25 cellular contexts compared by ENCODE assay signal in genomic region chr5:131081371-131081770, GRCh38.
DNase-seq lines count a peak whose midpoint lies in the region; ATAC-seq and TF ChIP-seq lines count a peak whose summit lies in the region.
"Had no signal": no experiment of that assay in that cellular context is flagged by ENCODE, and none has a peak within 500 bp of the region (broad histone marks: within the 10 kb centered on the region; RNA-seq: fewer than 3 reads in every experiment).

No MANE protein-coding gene starts in this region.

- in situ Hi-C loops in IMR-90 (cut with MboI; ENCODE audit: low sequenced_read_pairs) = no loop called here

- H3K56ac ChIP-seq in IMR-90 (ENCODE audit: extremely low read depth, insufficient read depth, low read length) = no peak overlapping the region

- H3K18ac ChIP-seq in IMR-90 (ENCODE audit: low read depth, low read length) (no peak overlapping the region), mesenchymal stem cell (ENCODE audit: low read depth in 1 of 2, low read length in 2 of 2) (no peak overlapping the region)

- BruUV-seq in IMR-90 (replicated peaks; lab: Mats Ljungman, UMichigan) = no TSS peak

- H3K4me3 ChIP-seq in AG09309 (ENCODE audit: control insufficient read depth, low read depth, low read length) = no peak overlapping the region
- no peak overlapping the region for H3K4me3 ChIP-seq in IMR-90 (ENCODE audit: insufficient read depth, low read depth, low read length)
- H3K4me3 ChIP-seq in epithelial cell of esophagus (ENCODE audit: low read length) = no peak overlapping the region
- H3K4me3 ChIP-seq in mesenchymal stem cell (ENCODE audit: insufficient read depth in 1 of 2, low read depth in 1 of 2, low read length in 2 of 2) = no peak overlapping the region
- H3K4me3 ChIP-seq: skin epidermis, suprapubic skin had no signal

- H3K23ac ChIP-seq in IMR-90 (ENCODE audit: low read depth, low read length) = no peak overlapping the region
- H3K23ac ChIP-seq in mesenchymal stem cell (ENCODE audit: low read length in 2 of 2) = no peak overlapping the region

- no peak overlapping the region for H2AFZ ChIP-seq in IMR-90 (replicated peaks; ENCODE audit: low read length, poor library complexity)
- no peak overlapping the region for H2AFZ ChIP-seq in mesenchymal stem cell (ENCODE audit: low read depth, low read length)

- WGBS in IMR-90 (ENCODE audit: extremely low coverage in 2 of 2, insufficient read length in 1 of 2), 2 experiments = 75% methylated on average over 1 of the region's 3 CpGs; no CpG with 5 or more reads in 1 of the 2 experiments
- WGBS in mesenchymal stem cell = 98% methylated on average over 2 of the region's 3 CpGs

- no peaks in the 10 kb centered on the region for H4K20me1 ChIP-seq in IMR-90 (ENCODE audit: insufficient read depth, low read length)

- no peak overlapping the region for H2BK12ac ChIP-seq in mesenchymal stem cell (ENCODE audit: low read length in 2 of 2)

- H2BK15ac ChIP-seq in IMR-90 (ENCODE audit: low read depth, low read length) = no peak overlapping the region
- H2BK15ac ChIP-seq in mesenchymal stem cell (ENCODE audit: low read depth, poor library complexity, severe bottlenecking) = no peak overlapping the region

- H2AK5ac ChIP-seq in IMR-90 (ENCODE audit: low read depth, low read length) (no peak overlapping the region), mesenchymal stem cell (ENCODE audit: low read length, severe bottlenecking) (no peak overlapping the region)

- CTCF ChIA-PET in IMR-90 (lab: Yijun Ruan, JAX) = no interaction called here

- TF ChIP-seq CTCF in AG09309 (IDR thresholded peaks at IDR 0.05; ENCODE audit: control insufficient read depth, insufficient read depth, low read depth, low read length, missing control alignments) = no peak
- TF ChIP-seq CTCF in IMR-90 (conservative IDR thresholded peaks at IDR 0.05; ENCODE audit: low read depth, low read length) = no peak
- TF ChIP-seq CTCF in epithelial cell of esophagus (IDR thresholded peaks at IDR 0.05; ENCODE audit: insufficient read depth, low read depth, low read length, missing control alignments) = no peak

- no peaks in the 10 kb centered on the region for H3K9me1 ChIP-seq in IMR-90 (ENCODE audit: insufficient read depth, low read length)

- H4K91ac ChIP-seq in IMR-90 (ENCODE audit: insufficient read depth, low read depth, low read length) (no peak overlapping the region), mesenchymal stem cell (ENCODE audit: low read length) (no peak overlapping the region)

- intact Hi-C loops in IMR-90 (cut with micrococcal nuclease) = no loop called here

- DNase-seq in AG09309 (ENCODE audit: low read depth) (peak; percentile 67), IMR-90 (peak; percentile 0), epithelial cell of esophagus (ENCODE audit: low read depth) (peak; percentile 6), mesenchymal stem cell (peak; percentile 33), LoVo (ENCODE audit: low spot score) (no peak), NCI-H2107 treated with DMSO at 0.1 percent for 48 hours (lab: John Stamatoyannopoulos, UW; ENCODE audit: unreplicated experiment) (no peak), HuH-7.5 (ENCODE audit: low spot score) (no peak)
- DNase-seq: activated B cell treated with CpG ODN at 0.5 μM for 24 hours; activated CD4-positive, alpha-beta T cell treated with anti-CD3 and anti-CD28 coated beads, Interleukin-2, amount 10 ng/mL, durations not matched to agents 7 days and 5 days; activated effector memory CD4-positive, alpha-beta T cell treated with anti-CD3 and anti-CD28 coated beads, Interleukin-2, amount 50 U/mL, for 16 hours; activated T-cell treated with anti-CD3 and anti-CD28 coated beads, Interleukin-2, amount 50 U/mL, for 1 hour; aorta; CD8-positive, alpha-beta memory T cell; dermis blood vessel endothelial cell; EL; endodermal cell; NCI-H1930; NCI-H524 treated with DMSO at 0.1 percent for 48 hours; nephron progenitor cell; stimulated activated naive CD4-positive, alpha-beta T cell; T-helper 1 cell had no signal

- no peak overlapping the region for H3K4ac ChIP-seq in IMR-90 (ENCODE audit: low read depth, low read length)
- H3K4ac ChIP-seq in mesenchymal stem cell (ENCODE audit: low read depth in 1 of 2, low read length in 2 of 2) = no peak overlapping the region

- H3K4me1 ChIP-seq in IMR-90 (ENCODE audit: control insufficient read depth, insufficient read depth, low read length) (no peaks in the 10 kb centered on the region), mesenchymal stem cell (ENCODE audit: control insufficient read depth, insufficient read depth, low read depth, low read length) (no peaks in the 10 kb centered on the region)
- H3K4me1 ChIP-seq: suprapubic skin had no signal

- H3K27ac ChIP-seq in IMR-90 (ENCODE audit: insufficient read depth, low read length) = no peak overlapping the region
- H3K27ac ChIP-seq in mesenchymal stem cell (ENCODE audit: low read length, poor library complexity, severe bottlenecking) = no peak overlapping the region

- H3K36me3 ChIP-seq in IMR-90 (ENCODE audit: control insufficient read depth, insufficient read depth, low read length) = no peaks in the 10 kb centered on the region
- no peaks in the 10 kb centered on the region for H3K36me3 ChIP-seq in mesenchymal stem cell (ENCODE audit: control insufficient read depth in 1 of 2, insufficient read depth in 2 of 2, low read depth in 1 of 2, low read length in 2 of 2)
- H3K36me3 ChIP-seq: suprapubic skin had no signal

- no peak overlapping the region for H3K4me2 ChIP-seq in IMR-90 (ENCODE audit: low read depth, low read length)
- no peak overlapping the region for H3K4me2 ChIP-seq in mesenchymal stem cell (ENCODE audit: low read length, poor library complexity, severe bottlenecking)

- no peak overlapping the region for H4K5ac ChIP-seq in IMR-90 (ENCODE audit: low read depth, low read length)

- ATAC-seq in IMR-90 (ENCODE audit: low read depth) (no peak), GM21447 (IDR thresholded peaks at IDR 0.05; ENCODE audit: unreplicated experiment) (no peak)
- ATAC-seq: esophagus mucosa had no signal

- H2BK5ac ChIP-seq in IMR-90 (ENCODE audit: low read depth, low read length, poor library complexity, severe bottlenecking) (no peak overlapping the region), mesenchymal stem cell (ENCODE audit: low read depth, low read length, poor library complexity, severe bottlenecking) (no peak overlapping the region)

- H4K8ac ChIP-seq in IMR-90 (ENCODE audit: low read depth in 2 of 2, low read length in 2 of 2) (no peak overlapping the region), mesenchymal stem cell (ENCODE audit: low read length) (no peak overlapping the region)

- H2BK20ac ChIP-seq in IMR-90 (ENCODE audit: low read depth, low read length) = no peak overlapping the region

- dilution Hi-C loops in IMR-90 (cut with HindIII; ENCODE audit: low sequenced_read_pairs, unreplicated experiment) = no loop called here

- H2BK120ac ChIP-seq in IMR-90 (ENCODE audit: low read depth, low read length) = no peak overlapping the region
- H2BK120ac ChIP-seq in mesenchymal stem cell (ENCODE audit: low read depth, low read length) = no peak overlapping the region

- no peak overlapping the region for H3K14ac ChIP-seq in IMR-90 (replicated peaks; ENCODE audit: low read depth, low read length)
- H3K14ac ChIP-seq in mesenchymal stem cell (ENCODE audit: low read length in 2 of 2) = no peak overlapping the region

- POLR2A ChIA-PET in IMR-90 (lab: Charles Lee; ENCODE audit: unreplicated experiment) = no interaction called here

- no peaks in the 10 kb centered on the region for H3K27me3 ChIP-seq in IMR-90 (ENCODE audit: control insufficient read depth, insufficient read depth, low read length)
- H3K27me3 ChIP-seq in mesenchymal stem cell (ENCODE audit: control insufficient read depth in 1 of 2, insufficient read depth in 1 of 2, low read length in 2 of 2) = peaks cover 0 to 5% of the 10 kb centered on the region in 2 experiments
- H3K27me3 ChIP-seq: suprapubic skin had no signal

- no peaks in the 10 kb centered on the region for H3K9me3 ChIP-seq in IMR-90 (ENCODE audit: control insufficient read depth, insufficient read depth, low read length)
- H3K9me3 ChIP-seq in mesenchymal stem cell (ENCODE audit: control insufficient read depth, low read length) = no peaks in the 10 kb centered on the region
- H3K9me3 ChIP-seq: suprapubic skin had no signal

- H3K79me1 ChIP-seq in IMR-90 (ENCODE audit: low read depth in 1 of 2, low read length in 2 of 2) (no peaks in the 10 kb centered on the region), mesenchymal stem cell (replicated peaks; ENCODE audit: low read length, poor library complexity, severe bottlenecking) (no peaks in the 10 kb centered on the region)

- TF ChIP-seq POLR2A in IMR-90 (IDR thresholded peaks at IDR 0.05; ENCODE audit: low read depth, low read length) = no peak

- no peak overlapping the region for H2AK9ac ChIP-seq in IMR-90 (replicated peaks; ENCODE audit: low read depth, low read length, poor library complexity)

- TF ChIP-seq RAD21 in IMR-90 (IDR thresholded peaks at IDR 0.05; ENCODE audit: low read length) = no peak

- no peak overlapping the region for H3K9ac ChIP-seq in IMR-90 (ENCODE audit: low read depth, low read length)
- peak overlapping the region; percentile 80 for H3K9ac ChIP-seq in mesenchymal stem cell (ENCODE audit: low read length)

TF ChIP-seq in IMR-90, 13 proteins besides CTCF, POLR2A, EP300 and RAD21 (continues in another document):
- TF ChIP-seq ELK1 (IDR thresholded peaks at IDR 0.05; ENCODE audit: borderline replicate concordance, low read depth, low read length) = no peak
- no peak for TF ChIP-seq RCOR1 (IDR thresholded peaks at IDR 0.05; ENCODE audit: insufficient replicate concordance, low read length)
- TF ChIP-seq USF2 (IDR thresholded peaks at IDR 0.05; ENCODE audit: low read depth, low read length) = no peak
- no peak for TF ChIP-seq MAFK (IDR thresholded peaks at IDR 0.05; ENCODE audit: low read depth, low read length)
- TF ChIP-seq MXI1 (IDR thresholded peaks at IDR 0.05; ENCODE audit: borderline replicate concordance, low read depth, low read length) = no peak
- no peak for TF ChIP-seq CHD1 (IDR thresholded peaks at IDR 0.05; ENCODE audit: low read depth, low read length)

Comparison
In these comparisons a context has a peak if more than half of its experiments do, and no peak if none do; other contexts are left out.
1. DNase-seq: peak in AG09309 (single experiment), IMR-90 (single experiment), epithelial cell of esophagus (single experiment) and mesenchymal stem cell (single experiment); none in LoVo (single experiment), NCI-H2107 treated with DMSO at 0.1 percent for 48 hours (single experiment) and HuH-7.5 (single experiment).